In the genomic region with DNA sequence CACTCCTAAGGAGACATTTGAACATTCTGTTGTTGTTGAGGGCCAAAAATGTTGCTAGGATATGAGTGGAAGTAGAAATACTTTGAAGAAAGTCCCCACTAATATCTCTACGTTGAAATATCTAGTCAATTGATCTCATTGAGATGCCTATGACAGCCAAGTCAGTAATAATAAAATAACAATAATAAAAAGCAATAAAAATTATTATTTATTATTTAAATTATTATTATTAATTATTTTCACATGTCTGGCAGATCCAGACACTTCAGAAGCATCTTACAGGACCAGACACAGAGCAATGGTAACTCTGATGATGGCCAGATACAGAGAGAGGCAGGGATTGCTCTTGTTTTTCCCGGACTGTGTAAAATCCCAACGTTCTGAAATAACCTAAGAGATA, we compare ENCODE assay signal across 7 cellular contexts.
"Had no signal": no experiment of that assay in that cellular context is flagged by ENCODE, and none has a peak within 500 bp of the region (broad histone marks: within the 10 kb centered on the region; RNA-seq: fewer than 3 reads in every experiment).

No MANE protein-coding gene starts in this region.

- H3K4me3 ChIP-seq: GM23338 had no signal

- H3K36me3 Mint-ChIP-seq: IgD-negative memory B cell had no signal

- H2AFZ ChIP-seq: GM23338 had no signal

- H3K4me3 Mint-ChIP-seq: GM23338, H9, IgD-negative memory B cell had no signal

- ATAC-seq: GM23338 had no signal

- FAIRE-seq: H1, H54, HTR-8/SVneo had no signal

- H3K27ac Mint-ChIP-seq: GM23338, H9, IgD-negative memory B cell had no signal

- DNase-seq: H9, HCEC 1CT had no signal

- H3K4me2 ChIP-seq: GM23338 had no signal
